Comparison of ENCODE assay signal across 11 cellular contexts in the genomic region with DNA sequence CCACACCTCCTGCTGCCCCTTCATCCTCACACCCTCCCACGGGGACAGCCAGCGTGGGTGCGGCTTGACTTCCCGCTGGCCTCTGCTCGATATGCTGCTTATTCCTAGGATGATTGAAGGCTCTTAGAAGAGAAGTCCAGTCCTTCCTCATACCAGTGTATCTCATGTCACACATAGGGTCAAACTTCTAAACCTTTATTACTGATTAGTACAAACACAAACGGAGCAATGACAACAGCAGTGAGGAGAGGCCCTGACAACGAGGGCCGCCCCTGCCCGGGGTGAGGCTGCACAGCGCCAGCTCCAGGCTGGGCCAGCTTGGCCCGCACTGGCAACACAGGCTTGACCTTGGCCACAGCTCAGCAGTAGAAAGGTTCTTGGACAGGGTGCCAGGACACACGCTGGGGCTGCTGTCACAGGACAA. TPM values are rescaled to one million over a fixed set of nuclear protein-coding genes. Genes with fewer than 3 reads are reported as not detected.
DNase-seq lines count a peak whose midpoint lies in the region; ATAC-seq and TF ChIP-seq lines count a peak whose summit lies in the region.
"Had no signal": no experiment of that assay in that cellular context is flagged by ENCODE, and none has a peak within 500 bp of the region (broad histone marks: within the 10 kb centered on the region; RNA-seq: fewer than 3 reads in every experiment).

No MANE protein-coding gene starts in this region.

- H3K9me3 Mint-ChIP-seq in activated CD8-positive, alpha-beta T cell treated with anti-CD3 and anti-CD28 coated beads, Interleukin-2, amount 10 ng/mL, durations not matched to agents 7 days and 5 days (ENCODE audit: insufficient read depth) = no peaks in the 10 kb centered on the region

- H3K27me3 Mint-ChIP-seq in activated CD8-positive, alpha-beta T cell treated with anti-CD3 and anti-CD28 coated beads, Interleukin-2, amount 10 ng/mL, durations not matched to agents 7 days and 5 days (ENCODE audit: low read depth) = no peaks in the 10 kb centered on the region

- H3K4me1 Mint-ChIP-seq in activated CD8-positive, alpha-beta T cell treated with anti-CD3 and anti-CD28 coated beads, Interleukin-2, amount 10 ng/mL, durations not matched to agents 7 days and 5 days (ENCODE audit: low read depth) = peaks cover 48% of the 10 kb centered on the region

- H3K36me3 Mint-ChIP-seq in activated CD8-positive, alpha-beta T cell treated with anti-CD3 and anti-CD28 coated beads, Interleukin-2, amount 10 ng/mL, durations not matched to agents 7 days and 5 days (ENCODE audit: low read depth) = peaks cover 31% of the 10 kb centered on the region

- CTCF ChIA-PET in activated CD8-positive, alpha-beta T cell treated with anti-CD3 and anti-CD28 coated beads, Interleukin-2, amount 10 ng/mL, durations not matched to agents 7 days and 5 days (lab: Charles Lee) = interaction anchor here (2.0 to 3.6 kb wide), 2 partner anchors 9 to 87 kb away, joined by 8 to 21 read pairs; no protein-coding TSS in a partner anchor

- intact Hi-C loops in left cardiac atrium (cut with DNase I) = no loop called here

- in situ Hi-C loops in GM13977 (cut with MboI; ENCODE audit: low pct_unique_long_range_greater_than_20kb, low sequenced_read_pairs, unreplicated experiment) = no loop called here

- POLR2A ChIA-PET in activated CD8-positive, alpha-beta T cell treated with anti-CD3 and anti-CD28 coated beads, Interleukin-2, amount 10 ng/mL, durations not matched to agents 7 days and 5 days (lab: Charles Lee) = interaction anchor here (0.8 to 4.7 kb wide), 4 partner anchors 8 to 128 kb away, joined by 3 to 35 read pairs (median 4); a partner anchor contains a TSS

- peak overlapping the region; percentile 93 for H3K27ac Mint-ChIP-seq in activated CD8-positive, alpha-beta T cell treated with anti-CD3 and anti-CD28 coated beads, Interleukin-2, amount 10 ng/mL, durations not matched to agents 7 days and 5 days

- no peak for ATAC-seq in activated CD8-positive, alpha-beta T cell treated with anti-CD3 and anti-CD28 coated beads, Interleukin-2, amount 10 ng/mL, durations not matched to agents 7 days and 5 days
- peak; percentile 9 to 25 for ATAC-seq in left cardiac atrium

- DNase-seq in D341Med (ENCODE audit: low spot score) (peak; percentile 7), left cardiac atrium (peak; percentile 55), renal cortical epithelial cell (ENCODE audit: low read depth) (peak; percentile 47), GM13977 (ENCODE audit: low spot score) (no peak), activated gamma-delta T cell (lab: John Stamatoyannopoulos, UW) (no peak)
- DNase-seq in activated CD8-positive, alpha-beta T cell treated with anti-CD3 and anti-CD28 coated beads, Interleukin-2, amount 10 ng/mL, durations not matched to agents 7 days and 5 days = no peak
- DNase-seq in stimulated activated CD4-positive, alpha-beta T cell treated with anti-CD3 and anti-CD28 coated beads, Interleukin-2, amount 100 ng/mL, for 48 hours = no peak
- DNase-seq in stimulated activated CD4-positive, alpha-beta T cell treated with anti-CD3 and anti-CD28 coated beads, Interleukin-1b, Interleukin-23, amount 100 ng/mL, for 48 hours = no peak
- DNase-seq: IMR-90, NCI-H526 had no signal

- H3K4me3 Mint-ChIP-seq in activated CD8-positive, alpha-beta T cell treated with anti-CD3 and anti-CD28 coated beads, Interleukin-2, amount 10 ng/mL, durations not matched to agents 7 days and 5 days = peak overlapping the region; percentile 92

- TF ChIP-seq CTCF in GM13977 (IDR thresholded peaks at IDR 0.05; ENCODE audit: extremely low read depth, insufficient read depth, missing control alignments) = no peak

RNA-seq across cellular contexts. Expression of a gene that starts 3.7 kb away (rescaled TPM):
- 100 to 1,000 TPM in 1 of 2 experiments, 10 to 100 TPM in 1; 92.4 to 102 TPM for total RNA-seq in activated CD8-positive, alpha-beta T cell treated with anti-CD3 and anti-CD28 coated beads, Interleukin-2, amount 10 ng/mL, durations not matched to agents 7 days and 5 days
- 10 to 100 TPM; 53.2 to 55.0 TPM for total RNA-seq in left cardiac atrium
- total RNA-seq in renal cortical epithelial cell = 44.6 and 45.6 TPM in 2 replicates

RNA-seq across cellular contexts. Expression of a gene that starts 3.9 kb away (rescaled TPM):
- total RNA-seq in activated CD8-positive, alpha-beta T cell treated with anti-CD3 and anti-CD28 coated beads, Interleukin-2, amount 10 ng/mL, durations not matched to agents 7 days and 5 days = 10 to 100 TPM; 10.0 to 12.1 TPM
- 10 to 100 TPM in 1 of 2 donors, 1 to 10 TPM in 1; 9.4 to 11.9 TPM for total RNA-seq in left cardiac atrium
- total RNA-seq in renal cortical epithelial cell = 19.0 and 20.8 TPM in 2 replicates

RNA-seq across cellular contexts. Expression of a gene that starts 19.3 kb away (rescaled TPM):
- total RNA-seq in activated CD8-positive, alpha-beta T cell treated with anti-CD3 and anti-CD28 coated beads, Interleukin-2, amount 10 ng/mL, durations not matched to agents 7 days and 5 days = 1 to 10 TPM in 1 of 2 experiments, not detected in 1; 1.3 TPM
- total RNA-seq in left cardiac atrium (not detected), renal cortical epithelial cell (0.10 TPM in 1 of 2 replicates, not detected in the other)
- total RNA-seq: ascending aorta, IMR-90 had no signal

RNA-seq across cellular contexts. Expression of a gene that starts 29.0 kb away (rescaled TPM):
- 10 to 100 TPM in 1 of 2 experiments, 1 to 10 TPM in 1; 8.6 to 11.2 TPM for total RNA-seq in activated CD8-positive, alpha-beta T cell treated with anti-CD3 and anti-CD28 coated beads, Interleukin-2, amount 10 ng/mL, durations not matched to agents 7 days and 5 days
- 10 to 100 TPM; 26.2 to 41.2 TPM for total RNA-seq in left cardiac atrium
- 26.6 and 154 TPM in 2 replicates for total RNA-seq in renal cortical epithelial cell

RNA-seq across cellular contexts. Expression of a gene that starts 35.4 kb away (rescaled TPM):
- 10 to 100 TPM; 29.7 to 29.8 TPM for total RNA-seq in activated CD8-positive, alpha-beta T cell treated with anti-CD3 and anti-CD28 coated beads, Interleukin-2, amount 10 ng/mL, durations not matched to agents 7 days and 5 days
- total RNA-seq in left cardiac atrium (100 to 1,000 TPM; 115 to 131 TPM), renal cortical epithelial cell (102 and 121 TPM in 2 replicates)

Comparison
In these comparisons a context has a peak if more than half of its experiments do, and no peak if none do; other contexts are left out.
1. DNase-seq: peak in D341Med (single experiment), left cardiac atrium (single experiment) and renal cortical epithelial cell (single experiment); none in activated CD8-positive, alpha-beta T cell treated with anti-CD3 and anti-CD28 coated beads, Interleukin-2, amount 10 ng/mL, durations not matched to agents 7 days and 5 days (single experiment), stimulated activated CD4-positive, alpha-beta T cell treated with anti-CD3 and anti-CD28 coated beads, Interleukin-2, amount 100 ng/mL, for 48 hours (0 of 2), GM13977 (single experiment), activated gamma-delta T cell (single experiment) and stimulated activated CD4-positive, alpha-beta T cell treated with anti-CD3 and anti-CD28 coated beads, Interleukin-1b, Interleukin-23, amount 100 ng/mL, for 48 hours (single experiment).